Comparison of ENCODE assay signal across 8 cellular contexts in the genomic region with DNA sequence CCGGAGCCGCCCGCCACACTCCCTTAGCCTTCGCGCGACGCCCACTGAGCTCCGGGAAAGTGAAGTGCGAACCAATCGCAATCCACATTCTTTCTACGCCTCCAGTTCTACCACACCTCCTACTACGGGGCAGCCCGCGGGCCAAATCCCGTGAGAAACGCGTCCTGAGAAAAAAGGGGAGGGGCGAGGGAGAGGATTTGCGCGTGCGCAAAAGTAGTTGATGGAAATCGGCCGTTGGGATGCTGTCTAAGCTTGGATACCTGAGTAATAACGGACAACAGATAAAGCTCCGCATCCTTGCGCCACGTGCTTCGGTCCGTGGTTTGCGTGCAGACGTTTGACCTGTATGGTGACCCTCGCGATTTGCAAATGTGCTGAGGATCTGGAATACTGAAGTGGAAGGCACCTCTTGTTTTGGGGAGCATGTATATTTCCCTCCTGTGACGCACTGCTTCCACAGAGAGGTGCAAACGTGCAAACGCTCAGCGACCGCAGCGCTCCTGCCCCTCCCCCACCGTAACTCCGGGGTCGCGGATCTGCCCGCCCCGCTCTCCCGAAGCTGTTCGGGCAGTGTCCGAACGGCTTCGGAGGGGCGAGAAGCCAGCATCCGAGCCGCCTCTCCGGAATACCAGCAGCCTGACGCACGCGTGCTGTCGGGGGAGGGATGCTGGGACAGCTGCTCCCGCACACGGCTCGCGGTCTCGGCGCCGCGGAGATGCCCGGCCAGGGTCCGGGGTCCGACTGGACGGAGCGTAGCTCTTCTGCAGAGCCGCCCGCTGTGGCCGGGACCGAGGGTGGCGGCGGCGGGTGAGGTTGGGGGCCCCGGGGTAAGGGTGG. TPM values are rescaled to one million over a fixed set of nuclear protein-coding genes. Genes with fewer than 3 reads are reported as not detected.
DNase-seq lines count a peak whose midpoint lies in the region; ATAC-seq and TF ChIP-seq lines count a peak whose summit lies in the region.

TSS of gene FAM216A (plus strand) at position 634 of the 837 bp plus-strand sequence. CDS start at position 665, 31 bp downstream.
TSS of gene GPN3 (minus strand) at position 46 of the 837 bp plus-strand sequence. CDS start 54 bp downstream, outside the sequence.

- DNase-seq in NCI-H774 (lab: John Stamatoyannopoulos, UW) (peak; percentile 99), dermis blood vessel endothelial cell (peak; percentile 99), left lung (peak; percentile 96)
- peak; percentile 92 to 93 for DNase-seq in activated CD4-positive, alpha-beta T cell treated with anti-CD3 and anti-CD28 coated beads, Interleukin-2, amount 50 U/mL, for 4 hours
- peak; percentile 92 to 94 for DNase-seq in stimulated activated CD4-positive, alpha-beta T cell treated with anti-CD3 and anti-CD28 coated beads, Interleukin-2, amount 100 ng/mL, for 48 hours

- H3K27ac ChIP-seq in C4-2B (peak within 1 kb of the TSS; percentile 90), left lung (peak within 1 kb of the TSS; percentile 92 to 95)

- no peaks in the 10 kb centered on the region for H3K9me3 ChIP-seq in left lung

- ATAC-seq in GM19395 (IDR thresholded peaks at IDR 0.05; ENCODE audit: unreplicated experiment): peak; percentile 85
- ATAC-seq in HG03565 (IDR thresholded peaks at IDR 0.05; ENCODE audit: unreplicated experiment): peak; percentile 71
- ATAC-seq in left lung: peak; percentile 94

- peaks cover 0 to 16% of the 10 kb centered on the region in 2 donors for H3K36me3 ChIP-seq in left lung

- H3K4me1 ChIP-seq in left lung: peaks cover 15 to 30% of the 10 kb centered on the region in 2 donors

- no peaks in the 10 kb centered on the region for H3K27me3 ChIP-seq in left lung

- peak within 1 kb of the TSS; percentile 61 to 76 for H3K4me3 ChIP-seq in left lung

- intact Hi-C loops in left lung (cut with DNase I): no loop called here

- TF ChIP-seq CTCF in C4-2B (conservative IDR thresholded peaks at IDR 0.05) (no peak), left lung (IDR thresholded peaks at IDR 0.05) (no peak)

RNA-seq across cellular contexts. Expression of gene FAM216A, which starts in this region (rescaled TPM):
- total RNA-seq in dermis blood vessel endothelial cell (8.8 and 10.1 TPM in 2 replicates), left lung (1 to 10 TPM; 3.9 to 5.6 TPM)

RNA-seq across cellular contexts. Expression of gene GPN3, which starts in this region (rescaled TPM):
- total RNA-seq in dermis blood vessel endothelial cell (19.9 and 22.7 TPM in 2 replicates), left lung (10 to 100 TPM; 29.5 to 32.2 TPM)

Comparison
In these comparisons a context has a peak if more than half of its experiments do, and no peak if none do; other contexts are left out.
1. Peak in every context shown above with its lines: DNase-seq, ATAC-seq, H3K4me3 ChIP-seq and H3K27ac ChIP-seq.